Comparison of ENCODE assay signal across 8 cellular contexts in the genomic region with DNA sequence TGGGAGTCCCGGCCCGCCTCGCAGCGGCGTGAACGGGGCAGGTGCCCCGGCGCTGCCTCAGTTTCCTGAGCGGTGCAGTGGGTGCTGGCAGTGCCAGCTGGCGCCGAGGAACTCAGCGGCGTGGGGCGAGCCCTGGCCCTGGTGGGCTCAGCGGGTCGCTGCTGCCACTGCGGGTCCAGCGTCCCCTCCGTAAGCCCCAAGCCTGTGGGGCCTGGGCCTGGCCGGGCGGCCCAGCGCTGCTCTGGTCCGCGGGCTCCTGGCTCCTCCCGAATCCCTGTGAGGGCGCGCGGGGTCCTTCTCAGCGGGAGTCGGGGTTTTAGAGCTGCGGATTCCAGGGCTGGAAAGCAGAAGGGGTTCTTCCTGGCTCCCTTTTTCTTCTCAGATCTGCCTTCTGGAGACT. TPM values are rescaled to one million over a fixed set of nuclear protein-coding genes. Genes with fewer than 3 reads are reported as not detected.
DNase-seq lines count a peak whose midpoint lies in the region; ATAC-seq and TF ChIP-seq lines count a peak whose summit lies in the region.
"Not testable (repeated sequence)": the region's sequence is repeated elsewhere in the genome, so short reads cannot be mapped to it uniquely, and the experiment has no call there.

No MANE protein-coding gene starts in this region.

- H3K4me3 Mint-ChIP-seq in neural progenitor cell: not testable (repeated sequence)
- peak overlapping the region in 1 of 2 donors; percentile 95 for H3K4me3 Mint-ChIP-seq in stimulated activated naive CD8-positive, alpha-beta T cell treated with anti-CD3 and anti-CD28 coated beads, Interleukin-15, amount 100 ng/mL, for 72 hours

- peaks cover 11% of the 10 kb centered on the region for H3K4me1 Mint-ChIP-seq in neural progenitor cell
- peaks cover 26% of the 10 kb centered on the region for H3K4me1 Mint-ChIP-seq in stimulated activated naive CD8-positive, alpha-beta T cell treated with anti-CD3 and anti-CD28 coated beads, Interleukin-15, amount 100 ng/mL, for 72 hours

- peaks cover 23% of the 10 kb centered on the region for H3K36me3 ChIP-seq in adipocyte (ENCODE audit: control insufficient read depth, insufficient read depth, low read length, severe bottlenecking)
- not testable (repeated sequence) for H3K36me3 ChIP-seq in neural progenitor cell

- not testable (repeated sequence) for H3K27ac Mint-ChIP-seq in neural progenitor cell; stimulated activated naive CD8-positive, alpha-beta T cell treated with anti-CD3 and anti-CD28 coated beads, Interleukin-15, amount 100 ng/mL, for 72 hours

- H2AFZ ChIP-seq in neural progenitor cell (replicated peaks): not testable (repeated sequence)

- not testable (repeated sequence) for H3F3A ChIP-seq in neural progenitor cell (ENCODE audit: low read depth)

- H3K4me1 ChIP-seq in adipocyte (ENCODE audit: control insufficient read depth, insufficient read depth, low read length): peaks cover 11% of the 10 kb centered on the region
- not testable (repeated sequence) for H3K4me1 ChIP-seq in neural progenitor cell

- not testable (repeated sequence) for TF ChIP-seq CTCF in AG10803 (conservative IDR thresholded peaks at IDR 0.05; ENCODE audit: low read length); NB4 (IDR thresholded peaks at IDR 0.05; ENCODE audit: low read depth, low read length); neural progenitor cell (IDR thresholded peaks at IDR 0.05)

- H3K79me2 ChIP-seq in neural progenitor cell (ENCODE audit: low read depth): peaks cover 14% of the 10 kb centered on the region

- peak; percentile 2 for ATAC-seq in GM21529 (IDR thresholded peaks at IDR 0.05; ENCODE audit: unreplicated experiment)
- peak; percentile 1 for ATAC-seq in stimulated activated naive CD8-positive, alpha-beta T cell treated with anti-CD3 and anti-CD28 coated beads, Interleukin-15, amount 100 ng/mL, for 72 hours

- not testable (repeated sequence) for TF ChIP-seq POLR2A in NB4 (IDR thresholded peaks at IDR 0.05; ENCODE audit: extremely low read depth, insufficient read length)

- not testable (repeated sequence) for H3K9me3 ChIP-seq in adipocyte (ENCODE audit: control insufficient read depth, low read length); iPS-18c (ENCODE audit: control insufficient read depth, insufficient read depth, low read length); neural progenitor cell (ENCODE audit: low read depth)

- DNase-seq in AG10803 (ENCODE audit: low read depth); NB4 (ENCODE audit: low read depth); adipocyte (ENCODE audit: low read depth); epithelial cell of prostate (ENCODE audit: low read depth, low spot score); neural progenitor cell (ENCODE audit: low spot score); stimulated activated naive CD8-positive, alpha-beta T cell treated with anti-CD3 and anti-CD28 coated beads, Interleukin-15, amount 100 ng/mL, for 72 hours: not testable (repeated sequence)

- H3K36me3 Mint-ChIP-seq in neural progenitor cell: peaks cover 36% of the 10 kb centered on the region

- H3K4me3 ChIP-seq in AG10803 (ENCODE audit: low read length): peak overlapping the region; percentile 65
- H3K4me3 ChIP-seq in NB4 (ENCODE audit: low read depth, low read length): peak overlapping the region; percentile 60
- peak overlapping the region; percentile 87 for H3K4me3 ChIP-seq in adipocyte (ENCODE audit: low read length)
- peak overlapping the region; percentile 72; the same call in 1 of the 2 replicates for H3K4me3 ChIP-seq in iPS-18c (ENCODE audit: insufficient read depth, low read depth, low read length)
- peak overlapping the region; percentile 69 for H3K4me3 ChIP-seq in neural progenitor cell

- not testable (repeated sequence) for H3K27me3 Mint-ChIP-seq in neural progenitor cell (ENCODE audit: insufficient read depth, low read depth); stimulated activated naive CD8-positive, alpha-beta T cell treated with anti-CD3 and anti-CD28 coated beads, Interleukin-15, amount 100 ng/mL, for 72 hours

- H3K9ac ChIP-seq in adipocyte (ENCODE audit: low read length): peak overlapping the region; percentile 91
- H3K9ac ChIP-seq in neural progenitor cell: not testable (repeated sequence)

- not testable (repeated sequence) for H3K27me3 ChIP-seq in adipocyte (replicated peaks; ENCODE audit: control insufficient read depth, insufficient read depth, low read length); neural progenitor cell

- H3K9me3 Mint-ChIP-seq in neural progenitor cell: peaks cover 41% of the 10 kb centered on the region
- not testable (repeated sequence) for H3K9me3 Mint-ChIP-seq in stimulated activated naive CD8-positive, alpha-beta T cell treated with anti-CD3 and anti-CD28 coated beads, Interleukin-15, amount 100 ng/mL, for 72 hours

- H3K4me2 ChIP-seq in neural progenitor cell: peak overlapping the region; percentile 85

- H3K27ac ChIP-seq in epithelial cell of prostate: peak overlapping the region; percentile 69
- H3K27ac ChIP-seq in neural progenitor cell: not testable (repeated sequence)

- not testable (repeated sequence) for H4K20me1 ChIP-seq in neural progenitor cell (ENCODE audit: low read depth)

RNA-seq across cellular contexts. Expression of gene ZNF354B, which starts 0.9 kb away (rescaled TPM):
- 16.3 and 31.3 TPM in 2 replicates for total RNA-seq in neural progenitor cell (ENCODE audit: low replicate concordance)

RNA-seq across cellular contexts. Expression of gene ZFP2, which starts 35.1 kb away (rescaled TPM):
- 6.8 and 14.5 TPM in 2 replicates for total RNA-seq in neural progenitor cell (ENCODE audit: low replicate concordance)
